In genomic region chr18:9916067-9916684, GRCh38 we compare ENCODE assay signal across 10 cellular contexts. TPM values are rescaled to one million over a fixed set of nuclear protein-coding genes. Genes with fewer than 3 reads are reported as not detected.
A peak's percentile ranks its signal among the peaks of the same experiment; 100 is the strongest.
DNase-seq lines count a peak whose midpoint lies in the region; ATAC-seq, FAIRE-seq and TF ChIP-seq lines count a peak whose summit lies in the region.
"Had no signal": no experiment of that assay in that cellular context is flagged by ENCODE, and none has a peak within 500 bp of the region (broad histone marks: within the 10 kb centered on the region; RNA-seq: fewer than 3 reads in every experiment).

No MANE protein-coding gene starts in this region.

- H3K9me3 ChIP-seq in adrenal gland (replicated peaks in 1 of 3), result no peaks in the 10 kb centered on the region
- H3K9me3 ChIP-seq in HepG2 (ENCODE audit: low read length), result no peaks in the 10 kb centered on the region
- H3K9me3 ChIP-seq in upper lobe of right lung, result no peaks in the 10 kb centered on the region

- peaks cover 70% of the 10 kb centered on the region for H3K79me2 ChIP-seq in HepG2 (ENCODE audit: insufficient read depth, low read length)

- H3K27me3 ChIP-seq in adrenal gland (no peaks in the 10 kb centered on the region), HepG2 (ENCODE audit: control insufficient read depth in 1 of 2, insufficient read depth in 2 of 2, low read length in 2 of 2) (no peaks in the 10 kb centered on the region; a peak in 1 of 5 replicates), upper lobe of right lung (no peaks in the 10 kb centered on the region)

- peaks cover 65% of the 10 kb centered on the region for H4K20me1 ChIP-seq in HepG2 (ENCODE audit: insufficient read depth, low read length)

- no peaks in the 10 kb centered on the region for H3K9me3 Mint-ChIP-seq in activated naive CD4-positive, alpha-beta T cell treated with anti-CD3 and anti-CD28 coated beads, Interleukin-2, amount 50 U/mL, for 24 hours

- H3K9ac ChIP-seq in HepG2 (ENCODE audit: insufficient read depth, low read depth, low read length), result peak overlapping the region; percentile 97

- FAIRE-seq in HepG2 (lab: Jason Lieb, UNC) (no peak), urothelium cell line (lab: Jason Lieb, UNC) (no peak)

- H3K36me3 ChIP-seq in adrenal gland (replicated peaks in 1 of 2) (no peaks in the 10 kb centered on the region), HepG2 (replicated peaks in 1 of 2; ENCODE audit: control insufficient read depth in 1 of 2, insufficient read depth in 2 of 2, low read length in 2 of 2) (no peaks in the 10 kb centered on the region), upper lobe of right lung (no peaks in the 10 kb centered on the region)

- WGBS in adrenal gland, 4 donors, result 11 to 16% (median 14%) methylated on average over 2 of the region's 2 CpGs
- WGBS in HepG2 (ENCODE audit: low lambda C conversion rate), result 4% methylated on average over 2 of the region's 2 CpGs

- POLR2A ChIA-PET in HepG2 (lab: Yijun Ruan, JAX), result interaction anchor here (2.9 kb wide), 1 partner anchor 112 kb away, joined by 25 read pairs; no protein-coding TSS in a partner anchor

- no peak overlapping the region for H2AFZ ChIP-seq in HepG2 (ENCODE audit: low read length)

- BruUV-seq in HepG2 (replicated peaks; lab: Mats Ljungman, UMichigan), result TSS peak; percentile 48

- no peaks in the 10 kb centered on the region for H3K36me3 Mint-ChIP-seq in activated naive CD4-positive, alpha-beta T cell treated with anti-CD3 and anti-CD28 coated beads, Interleukin-2, amount 50 U/mL, for 24 hours

- no peak for TF ChIP-seq RAD21 in HepG2 (CRISPR knock-in tag; IDR thresholded peaks at IDR 0.05)

- DNase-seq in activated naive CD4-positive, alpha-beta T cell treated with Interleukin-2 at 50 U/mL for 16 hours, result no peak
- DNase-seq in adrenal gland, result no peak
- no peak for DNase-seq in HepG2 (ENCODE audit: low spot score)
- DNase-seq in upper lobe of right lung, result no peak
- no peak for DNase-seq in urothelium cell line (ENCODE audit: low spot score)
- no peak for DNase-seq in T-helper 9 cell
- DNase-seq in HuH-7 (ENCODE audit: low spot score), result no peak
- DNase-seq: stimulated activated CD4-positive, alpha-beta T cell treated with anti-CD3 and anti-CD28 coated beads, Interleukin-4, amount 100 ng/mL, for 1 hour had no signal

- H3K4me1 ChIP-seq in adrenal gland (replicated peaks in 1 of 2) (peaks cover 39 to 53% of the 10 kb centered on the region in 2 donors), HepG2 (ENCODE audit: insufficient read depth, low read length) (peaks cover 62% of the 10 kb centered on the region), upper lobe of right lung (peaks cover 44% of the 10 kb centered on the region)

- H3K27ac ChIP-seq in adrenal gland (peak overlapping the region in 4 of 5 donors; percentile 50 to 100 (median 100)), HepG2 (ENCODE audit: extremely low read length, insufficient read depth, low read length) (peak overlapping the region; percentile 78), upper lobe of right lung (peak overlapping the region; percentile 98)

- in situ Hi-C loops in HepG2 (cut with HindIII; ENCODE audit: extremely low pct_ligation_motif_present, low pct_unique_long_range_greater_than_20kb), result no loop called here

- TF ChIP-seq CTCF in adrenal gland (IDR thresholded peaks at IDR 0.05), result no peak
- no peak for TF ChIP-seq CTCF in HepG2 (CRISPR knock-in tag; IDR thresholded peaks at IDR 0.05)
- no peak for TF ChIP-seq CTCF in upper lobe of right lung (IDR thresholded peaks at IDR 0.05)

- H3K4me1 Mint-ChIP-seq in activated naive CD4-positive, alpha-beta T cell treated with anti-CD3 and anti-CD28 coated beads, Interleukin-2, amount 50 U/mL, for 24 hours, result peaks cover 29% of the 10 kb centered on the region

- TF ChIP-seq EP300 in HepG2 (IDR thresholded peaks at IDR 0.05; ENCODE audit: low read depth in 2 of 2, low read length in 2 of 2) (no peak), HepG2 (CRISPR knock-in tag; IDR thresholded peaks at IDR 0.05; ENCODE audit: borderline replicate concordance) (no peak)

- H3K27ac Mint-ChIP-seq in activated naive CD4-positive, alpha-beta T cell treated with anti-CD3 and anti-CD28 coated beads, Interleukin-2, amount 50 U/mL, for 24 hours, result peak overlapping the region; percentile 84

- peak overlapping the region; percentile 77 for H3K4me2 ChIP-seq in HepG2 (ENCODE audit: low read depth, low read length)

- H3K27me3 Mint-ChIP-seq in activated naive CD4-positive, alpha-beta T cell treated with anti-CD3 and anti-CD28 coated beads, Interleukin-2, amount 50 U/mL, for 24 hours, result no peaks in the 10 kb centered on the region

- intact Hi-C loops in adrenal gland (cut with DNase I) (no loop called here), HepG2 (cut with micrococcal nuclease; ENCODE audit: unreplicated experiment) (loop anchor here (5.0 kb wide), 1 partner anchor 109 kb away; no protein-coding TSS in a partner anchor), upper lobe of right lung (cut with DNase I) (no loop called here)

- no peak for ATAC-seq in HepG2
- ATAC-seq in upper lobe of right lung, result no peak

- H3K4me3 Mint-ChIP-seq in activated naive CD4-positive, alpha-beta T cell treated with anti-CD3 and anti-CD28 coated beads, Interleukin-2, amount 50 U/mL, for 24 hours, result peak overlapping the region; percentile 97

- TF ChIP-seq POLR2A in adrenal gland (IDR thresholded peaks at IDR 0.05) (peak in 1 of 2 donors; percentile 22), HepG2 (IDR thresholded peaks at IDR 0.05; ENCODE audit: insufficient read depth in 1 of 2, low read depth in 2 of 2, low read length in 2 of 2) (no peak)

- H3K4me3 ChIP-seq in adrenal gland (peak overlapping the region in 1 of 4 donors; percentile 99), HepG2 (replicated peaks in 1 of 3; ENCODE audit: insufficient read depth in 1 of 3, low read depth in 2 of 3, low read length in 3 of 3) (peak overlapping the region; percentile 81 to 98 (median 96); a peak in 5 of 6 replicates), upper lobe of right lung (peak overlapping the region; percentile 90)

- CTCF ChIA-PET in HepG2 (lab: Yijun Ruan, JAX; ENCODE audit: low intra/inter-chr PET ratio, low total read pairs), result no interaction called here

TF ChIP-seq in HepG2, 621 proteins besides CTCF, POLR2A, EP300 and RAD21 (continues in another document):
- peak; percentile 37 for TF ChIP-seq SAP130 (CRISPR knock-in tag; IDR thresholded peaks at IDR 0.05; ENCODE audit: low read depth)

RNA-seq across cellular contexts. Expression of gene VAPA, which starts 2.4 kb away (rescaled TPM):
- total RNA-seq in adrenal gland, result 100 to 1,000 TPM; 324 to 894 (median 436) TPM
- 100 to 1,000 TPM in 2 of 3 donors, 10 to 100 TPM in 1; 71.3 to 900 (median 120) TPM for polyA plus RNA-seq in adrenal gland
- total RNA-seq in HepG2 (2016; rRNA removed; fragmentation: Illumina TruSeq; extraction: Trizol), result 294 and 375 TPM in 2 replicates
- 264 and 266 TPM in 2 replicates for total RNA-seq in HepG2 (2016; cell fraction: cytosol; rRNA removed; fragmentation: Illumina TruSeq; extraction: Trizol; ENCODE audit: low read depth)
- 297 and 387 TPM in 2 replicates for total RNA-seq in HepG2 (2016; cell fraction: insoluble cytoplasmic fraction; rRNA removed; fragmentation: Illumina TruSeq; extraction: Trizol)
- 204 and 205 TPM in 2 replicates for total RNA-seq in HepG2 (2016; cell fraction: membrane; rRNA removed; fragmentation: Illumina TruSeq; extraction: Trizol)
- 154 and 169 TPM in 2 replicates for total RNA-seq in HepG2 (2016; cell fraction: nucleus; rRNA removed; fragmentation: Illumina TruSeq; extraction: Trizol)
- 135 and 167 TPM in 2 replicates for polyA plus RNA-seq in HepG2 (2011; rRNA removed)
- polyA plus RNA-seq in HepG2 (2011; cell fraction: cytosol; rRNA removed), result 88.4 and 143 TPM in 2 replicates
- 42.2 and 58.3 TPM in 2 replicates for polyA plus RNA-seq in HepG2 (2011; cell fraction: nucleus; rRNA removed)
- 139 and 149 TPM in 2 replicates for polyA plus RNA-seq in HepG2 (2012)
- polyA plus RNA-seq in HepG2 (2016; cell fraction: cytosol; fragmentation: Illumina TruSeq; extraction: Trizol; ENCODE audit: low read depth), result 89.1 and 105 TPM in 2 replicates
- polyA plus RNA-seq in HepG2 (2016; cell fraction: insoluble cytoplasmic fraction; fragmentation: Illumina TruSeq; extraction: Trizol; ENCODE audit: low read depth), result 426 and 427 TPM in 2 replicates
- polyA plus RNA-seq in HepG2 (2016; cell fraction: membrane; fragmentation: Illumina TruSeq; extraction: Trizol; ENCODE audit: low read depth), result 141 and 145 TPM in 2 replicates
- polyA plus RNA-seq in HepG2 (2016; cell fraction: nucleus; fragmentation: Illumina TruSeq; extraction: Trizol; ENCODE audit: insufficient read depth, low read depth), result 175 and 198 TPM in 2 replicates
- polyA minus RNA-seq in HepG2 (2011; rRNA and poly(A)+ RNA removed; ENCODE audit: low replicate concordance), result 70.7 and 89.7 TPM in 2 replicates
- 146 and 183 TPM in 2 replicates for polyA minus RNA-seq in HepG2 (2011; cell fraction: cytosol; rRNA and poly(A)+ RNA removed)
- 140 and 144 TPM in 2 replicates for polyA minus RNA-seq in HepG2 (2011; cell fraction: nucleus; rRNA and poly(A)+ RNA removed)
- 225 TPM for total RNA-seq in upper lobe of right lung

RNA-seq across cellular contexts. Expression of gene TXNDC2, which starts 30.4 kb away (rescaled TPM):
- total RNA-seq in adrenal gland (under 1 TPM in 5 of 8 donors, not detected in 3; 0.08 to 0.43 (median 0.25) TPM), HepG2 (2016; rRNA removed; fragmentation: Illumina TruSeq; extraction: Trizol) (not detected in 2 replicates), upper lobe of right lung (0.55 TPM)
- polyA plus RNA-seq in adrenal gland (under 1 TPM in 1 of 3 donors, not detected in 2; 0.22 TPM), HepG2 (2011; rRNA removed) (not detected in 2 replicates)
- not detected in 2 replicates for total RNA-seq in HepG2 (2016; cell fraction: cytosol; rRNA removed; fragmentation: Illumina TruSeq; extraction: Trizol; ENCODE audit: low read depth)
- not detected in 2 replicates for total RNA-seq in HepG2 (2016; cell fraction: insoluble cytoplasmic fraction; rRNA removed; fragmentation: Illumina TruSeq; extraction: Trizol)
- total RNA-seq in HepG2 (2016; cell fraction: membrane; rRNA removed; fragmentation: Illumina TruSeq; extraction: Trizol), result not detected in 2 replicates
- total RNA-seq in HepG2 (2016; cell fraction: nucleus; rRNA removed; fragmentation: Illumina TruSeq; extraction: Trizol), result not detected in 2 replicates
- not detected in 2 replicates for polyA plus RNA-seq in HepG2 (2011; cell fraction: cytosol; rRNA removed)
- 0.09 TPM in 1 of 2 replicates, not detected in the other for polyA plus RNA-seq in HepG2 (2011; cell fraction: nucleus; rRNA removed)
- polyA plus RNA-seq in HepG2 (2012), result 0.08 TPM in 1 of 2 replicates, not detected in the other
- 0.06 TPM in 1 of 2 replicates, not detected in the other for polyA plus RNA-seq in HepG2 (2016; cell fraction: cytosol; fragmentation: Illumina TruSeq; extraction: Trizol; ENCODE audit: low read depth)
- not detected in 2 replicates for polyA plus RNA-seq in HepG2 (2016; cell fraction: insoluble cytoplasmic fraction; fragmentation: Illumina TruSeq; extraction: Trizol; ENCODE audit: low read depth)
- polyA plus RNA-seq in HepG2 (2016; cell fraction: membrane; fragmentation: Illumina TruSeq; extraction: Trizol; ENCODE audit: low read depth), result not detected in 2 replicates
- polyA plus RNA-seq in HepG2 (2016; cell fraction: nucleus; fragmentation: Illumina TruSeq; extraction: Trizol; ENCODE audit: insufficient read depth, low read depth), result not detected in 2 replicates
- 0.35 TPM in 1 of 2 replicates, not detected in the other for polyA minus RNA-seq in HepG2 (2011; rRNA and poly(A)+ RNA removed; ENCODE audit: low replicate concordance)
- not detected in 2 replicates for polyA minus RNA-seq in HepG2 (2011; cell fraction: cytosol; rRNA and poly(A)+ RNA removed)
- polyA minus RNA-seq in HepG2 (2011; cell fraction: nucleus; rRNA and poly(A)+ RNA removed), result not detected in 2 replicates
- total RNA-seq: T-helper 1 cell treated with Interleukin-12 subunit alpha and Interleukin-12 subunit beta and Interleukin-4 antibody, amounts not matched to agents 30 ng/mL and 1 ng/mL, for 36 hours had no signal
